Comparison of ENCODE assay signal across 16 cellular contexts in genomic region chr10:86285136-86285790, GRCh38.
A peak's percentile ranks its signal among the peaks of the same experiment; 100 is the strongest.
DNase-seq lines count a peak whose midpoint lies in the region; TF ChIP-seq lines count a peak whose summit lies in the region.
"Had no signal": no experiment of that assay in that cellular context is flagged by ENCODE, and none has a peak within 500 bp of the region (broad histone marks: within the 10 kb centered on the region; RNA-seq: fewer than 3 reads in every experiment).

No MANE protein-coding gene starts in this region.

- TF ChIP-seq CTCF in dorsolateral prefrontal cortex (IDR thresholded peaks at IDR 0.05 in 54 of 56, conservative IDR thresholded peaks at IDR 0.05 in 2 of 56; ENCODE audit: low read depth in 1 of 56, partially characterized antibody in 56 of 56) (no peak), ovary (IDR thresholded peaks at IDR 0.05) (no peak)

- H3K79me1 ChIP-seq in mesenchymal stem cell (replicated peaks; ENCODE audit: low read length, poor library complexity, severe bottlenecking), result no peaks in the 10 kb centered on the region

- no peaks in the 10 kb centered on the region for H3K9me3 ChIP-seq in mesenchymal stem cell (ENCODE audit: control insufficient read depth, low read length)
- no peaks in the 10 kb centered on the region for H3K9me3 ChIP-seq in ovary
- H3K9me3 ChIP-seq in CD4-positive, alpha-beta memory T cell (ENCODE audit: control insufficient read depth in 1 of 2, low read length in 2 of 2), result no peaks in the 10 kb centered on the region
- H3K9me3 ChIP-seq: SJSA1, thoracic aorta had no signal

- H3K9me3 Mint-ChIP-seq in CD4-positive, alpha-beta memory T cell, result peaks cover 0 to 6% (median 0%) of the 10 kb centered on the region in 8 donors
- H3K9me3 Mint-ChIP-seq: activated naive CD4-positive, alpha-beta T cell treated with anti-CD3 and anti-CD28 coated beads, Interleukin-2, amount 50 U/mL, for 72 hours had no signal

- H3K23ac ChIP-seq in mesenchymal stem cell (ENCODE audit: low read length in 2 of 2), result no peak overlapping the region

- H4K91ac ChIP-seq in mesenchymal stem cell (ENCODE audit: low read length), result no peak overlapping the region

- no peak overlapping the region for H4K8ac ChIP-seq in mesenchymal stem cell (ENCODE audit: low read length)

- peak; percentile 45 for DNase-seq in DMS153 treated with DMSO at 0.1 percent for 48 hours (lab: John Stamatoyannopoulos, UW; ENCODE audit: unreplicated experiment)
- peak; percentile 69 for DNase-seq in NCI-H2081 treated with DMSO at 0.1 percent for 48 hours (lab: John Stamatoyannopoulos, UW)
- peak in 1 of 10 donors; percentile 25 for DNase-seq in dorsolateral prefrontal cortex
- DNase-seq in pons (ENCODE audit: low spot score), result peak; percentile 70
- DNase-seq in mesenchymal stem cell, result no peak
- DNase-seq in ovary, result no peak
- DNase-seq in CD4-positive, alpha-beta memory T cell, result no peak
- no peak for DNase-seq in central memory CD4-positive, alpha-beta T cell
- DNase-seq: activated T-cell treated with anti-CD3 and anti-CD28 coated beads, Interleukin-2, amount 50 U/mL, for 24 hours; effector CD8-positive, alpha-beta T cell; hippocampal formation; stimulated activated CD4-positive, alpha-beta T cell treated with anti-CD3 and anti-CD28 coated beads, Interleukin-4, amount 100 ng/mL, for 24 hours; stimulated activated CD8-positive, alpha-beta memory T cell treated with anti-CD3 and anti-CD28 coated beads, Interleukin-4, amount 100 ng/mL, for 48 hours had no signal

- H3K18ac ChIP-seq in mesenchymal stem cell (ENCODE audit: low read depth in 1 of 2, low read length in 2 of 2), result no peak overlapping the region

- no peak for TF ChIP-seq POLR2A in ovary (IDR thresholded peaks at IDR 0.05)

- H3K27ac ChIP-seq in dorsolateral prefrontal cortex (peak overlapping the region in 41 of 59 donors; percentile 3 to 79 (median 59)), mesenchymal stem cell (ENCODE audit: low read length, poor library complexity, severe bottlenecking) (no peak overlapping the region), ovary (no peak overlapping the region)
- no peak overlapping the region for H3K27ac ChIP-seq in CD4-positive, alpha-beta memory T cell (ENCODE audit: low read depth, low read length)
- H3K27ac ChIP-seq: SJSA1, thoracic aorta had no signal

- no peak overlapping the region for H2BK12ac ChIP-seq in mesenchymal stem cell (ENCODE audit: low read length in 2 of 2)

- H3K4me1 Mint-ChIP-seq in CD4-positive, alpha-beta memory T cell, result no peaks in the 10 kb centered on the region

- CTCF ChIA-PET in CD4-positive, alpha-beta memory T cell (lab: Charles Lee; ENCODE audit: partially characterized antibody), result no interaction called here

- no peak overlapping the region for H2AFZ ChIP-seq in mesenchymal stem cell (ENCODE audit: low read depth, low read length)

- H3K36me3 ChIP-seq in mesenchymal stem cell (ENCODE audit: control insufficient read depth in 1 of 2, insufficient read depth in 2 of 2, low read depth in 1 of 2, low read length in 2 of 2), result no peaks in the 10 kb centered on the region
- H3K36me3 ChIP-seq in ovary, result no peaks in the 10 kb centered on the region
- H3K36me3 ChIP-seq in CD4-positive, alpha-beta memory T cell (ENCODE audit: insufficient read depth, low read length), result no peaks in the 10 kb centered on the region
- H3K36me3 ChIP-seq: SJSA1, thoracic aorta had no signal

- TF ChIP-seq EP300 in ovary (IDR thresholded peaks at IDR 0.05), result no peak

- H2BK5ac ChIP-seq in mesenchymal stem cell (ENCODE audit: low read depth, low read length, poor library complexity, severe bottlenecking), result no peak overlapping the region

- H3K4me3 ChIP-seq in dorsolateral prefrontal cortex, result no peak overlapping the region
- no peak overlapping the region for H3K4me3 ChIP-seq in mesenchymal stem cell (ENCODE audit: insufficient read depth in 1 of 2, low read depth in 1 of 2, low read length in 2 of 2)
- no peak overlapping the region for H3K4me3 ChIP-seq in ovary
- H3K4me3 ChIP-seq in CD4-positive, alpha-beta memory T cell (ENCODE audit: low read length in 2 of 2), result no peak overlapping the region
- H3K4me3 ChIP-seq: SJSA1, thoracic aorta had no signal

- WGBS in mesenchymal stem cell, result 83% methylated on average over 9 of the region's 10 CpGs
- WGBS in ovary, 3 donors, result 74 to 85% (median 79%) methylated on average over 10 of the region's 10 CpGs

- POLR2A ChIA-PET in CD4-positive, alpha-beta memory T cell (lab: Charles Lee; ENCODE audit: partially characterized antibody), result no interaction called here

- no peak overlapping the region for H3K14ac ChIP-seq in mesenchymal stem cell (ENCODE audit: low read length in 2 of 2)

- H3K4me3 Mint-ChIP-seq in CD4-positive, alpha-beta memory T cell, result no peak overlapping the region
- H3K4me3 Mint-ChIP-seq: activated T-cell treated with anti-CD3 and anti-CD28 coated beads, Interleukin-2, amount 50 U/mL, for 24 hours had no signal

- H3K4me2 ChIP-seq in mesenchymal stem cell (ENCODE audit: low read length, poor library complexity, severe bottlenecking), result no peak overlapping the region

- no peaks in the 10 kb centered on the region for H3K27me3 ChIP-seq in dorsolateral prefrontal cortex
- H3K27me3 ChIP-seq in mesenchymal stem cell (ENCODE audit: control insufficient read depth in 1 of 2, insufficient read depth in 1 of 2, low read length in 2 of 2), result no peaks in the 10 kb centered on the region
- H3K27me3 ChIP-seq in ovary, result no peaks in the 10 kb centered on the region
- H3K27me3 ChIP-seq in CD4-positive, alpha-beta memory T cell (ENCODE audit: insufficient read depth, low read length), result no peaks in the 10 kb centered on the region
- H3K27me3 ChIP-seq: SJSA1 had no signal

- no peak overlapping the region for H2BK15ac ChIP-seq in mesenchymal stem cell (ENCODE audit: low read depth, poor library complexity, severe bottlenecking)

- no peak overlapping the region for H3K27ac Mint-ChIP-seq in CD4-positive, alpha-beta memory T cell
- H3K27ac Mint-ChIP-seq: activated naive CD4-positive, alpha-beta T cell treated with anti-CD3 and anti-CD28 coated beads, Interleukin-2, amount 50 U/mL, for 72 hours; activated T-cell treated with anti-CD3 and anti-CD28 coated beads, Interleukin-2, amount 50 U/mL, for 24 hours had no signal

- intact Hi-C loops in dorsolateral prefrontal cortex (cut with DNase I) (no loop called here), ovary (cut with DNase I) (no loop called here)
- intact Hi-C loops in CD4-positive, alpha-beta memory T cell (cut with micrococcal nuclease), result no loop called here

- H3K36me3 Mint-ChIP-seq in CD4-positive, alpha-beta memory T cell, result no peaks in the 10 kb centered on the region
- H3K36me3 Mint-ChIP-seq: activated naive CD4-positive, alpha-beta T cell treated with anti-CD3 and anti-CD28 coated beads, Interleukin-2, amount 50 U/mL, for 72 hours had no signal

- H3K27me3 Mint-ChIP-seq in CD4-positive, alpha-beta memory T cell, result peaks cover 4 to 12% of the 10 kb centered on the region in 2 donors

- H3K4ac ChIP-seq in mesenchymal stem cell (ENCODE audit: low read depth in 1 of 2, low read length in 2 of 2), result no peak overlapping the region

- no peak overlapping the region for H2AK5ac ChIP-seq in mesenchymal stem cell (ENCODE audit: low read length, severe bottlenecking)

- no peak overlapping the region for H3K9ac ChIP-seq in mesenchymal stem cell (ENCODE audit: low read length)

- H2BK120ac ChIP-seq in mesenchymal stem cell (ENCODE audit: low read depth, low read length), result no peak overlapping the region

- H3K4me1 ChIP-seq in mesenchymal stem cell (ENCODE audit: control insufficient read depth, insufficient read depth, low read depth, low read length), result no peaks in the 10 kb centered on the region
- no peaks in the 10 kb centered on the region for H3K4me1 ChIP-seq in ovary (ENCODE audit: insufficient read depth)
- no peaks in the 10 kb centered on the region for H3K4me1 ChIP-seq in CD4-positive, alpha-beta memory T cell (ENCODE audit: insufficient read depth, low read length)
- H3K4me1 ChIP-seq: SJSA1 had no signal

Comparison
In these comparisons a context has a peak if more than half of its experiments do, and no peak if none do; other contexts are left out.
1. DNase-seq: peak in DMS153 treated with DMSO at 0.1 percent for 48 hours (single experiment), NCI-H2081 treated with DMSO at 0.1 percent for 48 hours (single experiment) and pons (single experiment); none in mesenchymal stem cell (single experiment), ovary (0 of 5), CD4-positive, alpha-beta memory T cell (0 of 5) and central memory CD4-positive, alpha-beta T cell (single experiment).
2. H3K27ac ChIP-seq: peak in dorsolateral prefrontal cortex (41 of 59); none in mesenchymal stem cell (single experiment), ovary (0 of 2) and CD4-positive, alpha-beta memory T cell (single experiment).